In genomic region chr17:19867654-19868395, GRCh38 we compare ENCODE assay signal across 8 cellular contexts. TPM values are rescaled to one million over a fixed set of nuclear protein-coding genes. Genes with fewer than 3 reads are reported as not detected.
A peak's percentile ranks its signal among the peaks of the same experiment; 100 is the strongest.
DNase-seq lines count a peak whose midpoint lies in the region; ATAC-seq lines count a peak whose summit lies in the region.

Gene ULK2 (minus strand): TSS chr17:19867936. CDS start chr17:19867417, 519 bp downstream.

- peak within 1 kb of the TSS; percentile 77 to 80 (median 77) for H3K4me3 Mint-ChIP-seq in T-cell

- H3K27ac Mint-ChIP-seq in T-cell, result peak within 1 kb of the TSS; percentile 72 to 79

- H3K4me1 Mint-ChIP-seq in T-cell, result peaks cover 32 to 39% (median 38%) of the 10 kb centered on the region in 3 donors

- DNase-seq in NCI-H82 (lab: John Stamatoyannopoulos, UW) (peak; percentile 62), NCI-H82 treated with DMSO at 0.1 percent for 48 hours (lab: John Stamatoyannopoulos, UW; ENCODE audit: unreplicated experiment) (no peak), T-cell (peak in 28 of 34 experiments; percentile 2 to 55 (median 26)), T47D (ENCODE audit: low read depth in 1 of 2, low spot score in 1 of 2) (peak; percentile 74 to 91), retina (peak; percentile 92), SIG-M5 (lab: John Stamatoyannopoulos, UW) (no peak)

- peaks cover 2% of the 10 kb centered on the region for H3K36me3 Mint-ChIP-seq in T-cell

- in situ Hi-C loops in T47D (cut with HindIII; ENCODE audit: low pct_unique_long_range_greater_than_20kb, low sequenced_read_pairs), result no loop called here

- POLR2A ChIA-PET in T-cell (lab: Charles Lee), result no interaction called here

- CTCF ChIA-PET in T-cell (lab: Charles Lee), result no interaction called here

- ATAC-seq in HG03432 (IDR thresholded peaks at IDR 0.05; ENCODE audit: unreplicated experiment), result peak; percentile 58
- peak; percentile 67 to 78 (median 75) for ATAC-seq in T-cell (replicated peaks in 1 of 4)

- H3K9me3 Mint-ChIP-seq in T-cell, result no peaks in the 10 kb centered on the region

- no peaks in the 10 kb centered on the region for H3K27me3 Mint-ChIP-seq in T-cell

- peak within 1 kb of the TSS; percentile 62 for H3K4me3 ChIP-seq in iPS-11a (ENCODE audit: low read depth, low read length)

RNA-seq across cellular contexts. Expression of gene ULK2, which starts in this region (rescaled TPM):
- total RNA-seq in T-cell, result 10 to 100 TPM in 3 of 5 donors, 1 to 10 TPM in 2; 9.8 to 18.5 (median 10.5) TPM

Comparison
In these comparisons a context has a peak if more than half of its experiments do, and no peak if none do; other contexts are left out.
1. DNase-seq: peak in NCI-H82 (single experiment), T-cell (28 of 34), T47D (2 of 2) and retina (single experiment); none in NCI-H82 treated with DMSO at 0.1 percent for 48 hours (single experiment) and SIG-M5 (single experiment).